In the genomic region with DNA sequence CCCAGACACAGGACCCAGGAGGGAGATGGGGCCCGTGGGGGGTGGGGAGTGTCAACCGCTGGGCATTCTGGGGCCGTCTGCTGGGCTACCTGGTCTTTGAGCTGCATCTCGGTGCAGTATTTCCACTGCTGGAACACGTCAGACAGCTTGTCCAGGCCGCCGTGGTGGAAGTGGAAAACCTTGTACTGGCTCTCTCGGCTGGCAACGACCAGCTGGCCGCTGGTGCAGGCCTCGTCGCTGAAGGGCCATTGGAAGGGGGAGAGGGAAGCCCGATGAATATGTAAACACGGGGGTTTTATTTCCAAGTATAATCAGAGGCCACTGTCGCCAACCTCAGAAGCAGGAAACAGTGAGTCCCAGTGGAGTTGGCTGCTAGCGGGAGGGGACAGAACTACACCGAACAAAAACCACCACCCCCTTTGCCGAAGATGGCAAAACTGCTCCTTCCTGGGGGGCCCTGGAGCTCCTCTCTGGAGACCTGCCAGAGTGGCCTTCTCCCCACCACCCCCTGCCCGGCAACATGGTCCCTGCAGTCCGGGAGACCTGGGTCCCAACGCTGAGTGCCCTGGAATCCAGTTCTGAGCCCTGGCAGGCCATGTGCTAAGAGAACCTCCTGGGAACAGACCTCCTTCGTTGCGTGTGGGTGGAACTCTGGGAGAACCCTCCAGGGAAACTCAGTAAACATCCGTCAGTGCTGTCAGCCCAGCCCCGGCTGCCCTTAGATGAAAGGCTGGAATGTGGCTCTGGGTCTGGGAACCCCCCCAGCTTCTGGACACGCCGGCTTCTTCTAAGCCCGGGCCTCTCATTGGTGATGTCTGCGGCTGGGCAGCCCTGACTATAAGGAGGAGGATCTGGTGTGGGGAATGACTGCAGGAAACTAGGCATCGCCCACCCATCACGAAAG, we compare ENCODE assay signal across 8 cellular contexts.
DNase-seq lines count a peak whose midpoint lies in the region; ATAC-seq and TF ChIP-seq lines count a peak whose summit lies in the region.

No MANE protein-coding gene starts in this region.

- no peaks in the 10 kb centered on the region for H3K27me3 ChIP-seq in WERI-Rb-1 (ENCODE audit: insufficient read depth, low read depth, severe bottlenecking)

- TF ChIP-seq CTCF in WERI-Rb-1 (IDR thresholded peaks at IDR 0.05; ENCODE audit: low read depth, low read length) (no peak), retinal pigment epithelial cell (conservative IDR thresholded peaks at IDR 0.05; ENCODE audit: low read depth, low read length) (no peak)

- H3K4me3 ChIP-seq in WERI-Rb-1 (ENCODE audit: low read depth, low read length) (no peak overlapping the region), retinal pigment epithelial cell (ENCODE audit: low read length) (no peak overlapping the region)

- H3K27ac ChIP-seq in WERI-Rb-1, result no peak overlapping the region

- ATAC-seq in GM18907 (IDR thresholded peaks at IDR 0.05; ENCODE audit: unreplicated experiment), result no peak

- no peaks in the 10 kb centered on the region for H3K9me3 ChIP-seq in WERI-Rb-1 (ENCODE audit: severe bottlenecking)

- DNase-seq in ELF-1 (ENCODE audit: low read depth, low spot score), result peak; percentile 95
- DNase-seq in WERI-Rb-1, result peak; percentile 8
- peak; percentile 64 to 68 for DNase-seq in hippocampal formation (lab: John Stamatoyannopoulos, UW)
- peak; percentile 54 for DNase-seq in retinal pigment epithelial cell (ENCODE audit: low read depth)
- DNase-seq in activated CD4-positive, alpha-beta T cell treated with anti-CD3 and anti-CD28 coated beads, Interleukin-2, amount 50 U/mL, for 48 hours, result no peak
- DNase-seq in OCI-M2 (lab: John Stamatoyannopoulos, UW; ENCODE audit: unreplicated experiment), result no peak
- no peak for DNase-seq in 8988T

- peaks cover 68% of the 10 kb centered on the region for H3K36me3 ChIP-seq in WERI-Rb-1

Comparison
In these comparisons a context has a peak if more than half of its experiments do, and no peak if none do; other contexts are left out.
1. DNase-seq: peak in ELF-1 (single experiment), WERI-Rb-1 (single experiment), hippocampal formation (2 of 2) and retinal pigment epithelial cell (single experiment); none in activated CD4-positive, alpha-beta T cell treated with anti-CD3 and anti-CD28 coated beads, Interleukin-2, amount 50 U/mL, for 48 hours (0 of 2), OCI-M2 (single experiment) and 8988T (single experiment).